ENCODE assay signal across 3 cellular contexts in the genomic region with DNA sequence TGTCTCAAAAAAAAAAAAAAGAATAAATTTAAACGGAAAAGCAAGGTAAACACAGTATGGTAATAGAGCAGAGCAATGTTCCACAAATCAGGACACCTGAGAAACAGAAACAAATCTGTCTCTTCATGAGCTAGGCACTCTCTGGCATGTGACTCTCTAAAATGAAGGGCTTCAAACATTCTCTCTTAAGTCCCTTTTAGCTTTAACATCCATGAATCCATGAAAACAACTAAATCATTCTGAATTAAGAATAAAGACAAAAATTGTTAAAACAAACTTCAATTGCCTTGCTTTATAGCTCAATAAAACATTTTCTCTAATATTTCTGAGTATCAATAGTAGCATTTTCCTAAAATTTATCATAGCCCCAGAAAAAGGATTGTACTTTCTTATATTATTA.
"Had no signal": no experiment of that assay in that cellular context is flagged by ENCODE, and none has a peak within 500 bp of the region (broad histone marks: within the 10 kb centered on the region; RNA-seq: fewer than 3 reads in every experiment).

No MANE protein-coding gene starts in this region.

- DNase-seq: IMR-90, KBM-7, KG1 had no signal
